In the genomic region with DNA sequence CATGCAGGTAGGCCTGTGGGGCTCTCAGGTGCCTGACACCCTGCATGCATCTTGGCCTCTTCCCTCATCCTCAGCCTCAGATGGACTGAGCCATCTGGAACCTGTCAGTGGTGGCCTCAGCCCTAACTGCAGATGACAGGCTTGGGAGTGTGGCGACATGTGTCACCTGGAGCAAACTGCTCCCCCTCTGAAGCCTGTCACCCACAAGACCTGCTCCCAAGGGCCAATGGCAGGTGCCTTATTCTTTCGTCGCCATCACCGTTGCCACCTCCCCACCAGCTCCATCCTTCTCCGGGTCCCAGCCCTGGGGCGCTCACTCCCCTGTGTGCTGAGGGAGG, we compare ENCODE assay signal across 20 cellular contexts. TPM values are rescaled to one million over a fixed set of nuclear protein-coding genes. Genes with fewer than 3 reads are reported as not detected.
DNase-seq lines count a peak whose midpoint lies in the region; ATAC-seq and TF ChIP-seq lines count a peak whose summit lies in the region.
"Had no signal": no experiment of that assay in that cellular context is flagged by ENCODE, and none has a peak within 500 bp of the region (broad histone marks: within the 10 kb centered on the region; RNA-seq: fewer than 3 reads in every experiment).

No MANE protein-coding gene starts in this region.

- H4K8ac ChIP-seq in trophoblast cell (ENCODE audit: low read depth, low read length), result no peak overlapping the region

- no peak overlapping the region for H3K4me3 ChIP-seq in H7 (ENCODE audit: insufficient read depth, low read depth, low read length)
- H3K4me3 ChIP-seq in lower lobe of right lung, result no peak overlapping the region
- H3K4me3 ChIP-seq in aorta (ENCODE audit: low read length in 2 of 2), result no peak overlapping the region
- H3K4me3 ChIP-seq in trophoblast cell (ENCODE audit: low read depth, low read length), result no peak overlapping the region

- no peak overlapping the region for H2AK5ac ChIP-seq in trophoblast cell (ENCODE audit: low read length)

- H3K79me2 ChIP-seq in trophoblast cell (ENCODE audit: control insufficient read depth, insufficient read depth, low read length, poor library complexity), result no peaks in the 10 kb centered on the region

- H3K9me3 Mint-ChIP-seq in brain, result no peaks in the 10 kb centered on the region
- H3K9me3 Mint-ChIP-seq: CD8-positive, alpha-beta T cell had no signal

- H3K4me3 Mint-ChIP-seq in brain, result no peak overlapping the region
- H3K4me3 Mint-ChIP-seq: CD8-positive, alpha-beta T cell had no signal

- H2BK12ac ChIP-seq in trophoblast cell (ENCODE audit: low read length), result no peak overlapping the region

- H3K9ac ChIP-seq in trophoblast cell (ENCODE audit: low read length), result no peak overlapping the region

- intact Hi-C loops in lower lobe of right lung (cut with DNase I), result no loop called here
- intact Hi-C loops in aorta (cut with DNase I), result loop anchor here in 1 of 2 donors (10.0 kb wide), 1 partner anchor 236 kb away; a partner anchor contains a TSS

- H2BK5ac ChIP-seq in trophoblast cell (ENCODE audit: low read depth, low read length, poor library complexity), result no peak overlapping the region

- H4K91ac ChIP-seq in trophoblast cell (ENCODE audit: low read depth, low read length), result no peak overlapping the region

- H4K12ac ChIP-seq in trophoblast cell (ENCODE audit: low read depth, low read length), result no peak overlapping the region

- H3K27ac ChIP-seq in lower lobe of right lung (no peak overlapping the region), aorta (ENCODE audit: low read depth in 1 of 2, low read length in 2 of 2) (no peak overlapping the region), trophoblast cell (ENCODE audit: low read depth, low read length) (no peak overlapping the region)
- H3K27ac ChIP-seq: C4-2B had no signal

- no peak overlapping the region for H2AFZ ChIP-seq in trophoblast cell (ENCODE audit: insufficient read depth, low read length, poor library complexity)

- no peak overlapping the region for H3K23ac ChIP-seq in trophoblast cell (ENCODE audit: low read length)

- no peak overlapping the region for H3K14ac ChIP-seq in trophoblast cell (ENCODE audit: low read length)

- H3K36me3 Mint-ChIP-seq in brain, result no peaks in the 10 kb centered on the region
- H3K36me3 Mint-ChIP-seq: CD8-positive, alpha-beta T cell had no signal

- no peaks in the 10 kb centered on the region for H3K79me1 ChIP-seq in trophoblast cell (ENCODE audit: low read length)

- peak overlapping the region in 3 of 5 experiments; percentile 45 to 72 (median 57) for H3K27ac Mint-ChIP-seq in brain
- H3K27ac Mint-ChIP-seq: CD8-positive, alpha-beta T cell had no signal

- no peak overlapping the region for H2BK120ac ChIP-seq in trophoblast cell (ENCODE audit: insufficient read depth, low read length, poor library complexity)

- H3K36me3 ChIP-seq in H7 (replicated peaks; ENCODE audit: control insufficient read depth, insufficient read depth, low read length), result no peaks in the 10 kb centered on the region
- H3K36me3 ChIP-seq in lower lobe of right lung, result no peaks in the 10 kb centered on the region
- no peaks in the 10 kb centered on the region for H3K36me3 ChIP-seq in aorta (ENCODE audit: control insufficient read depth in 1 of 2, insufficient read depth in 2 of 2, low read length in 1 of 2)
- no peaks in the 10 kb centered on the region for H3K36me3 ChIP-seq in trophoblast cell (ENCODE audit: control insufficient read depth in 1 of 2, insufficient read depth in 2 of 2, low read length in 2 of 2)

- ATAC-seq in lower lobe of right lung (no peak), aorta (ENCODE audit: low FRiP score) (no peak), GM18505 (IDR thresholded peaks at IDR 0.05; ENCODE audit: unreplicated experiment) (no peak), GM21737 (IDR thresholded peaks at IDR 0.05; ENCODE audit: unreplicated experiment) (no peak)
- ATAC-seq: CD8-positive, alpha-beta T cell had no signal

- peak; percentile 26 for DNase-seq in H7
- DNase-seq in lower lobe of right lung, result peak; percentile 33
- peak; percentile 33 to 60 for DNase-seq in aorta
- no peak for DNase-seq in trophoblast cell
- DNase-seq: Caco-2; CD8-positive, alpha-beta T cell; GDM1; KG1; MM.1S; NCI-H1417; NCI-H1694; NCI-H2029 treated with DMSO at 0.1 percent for 48 hours; NCI-H526 treated with DMSO at 0.1 percent for 48 hours; RPMI8226; SHP77 had no signal

- H3K27me3 Mint-ChIP-seq in brain, result peaks cover 2% of the 10 kb centered on the region

- TF ChIP-seq POLR2A in GM18505 (IDR thresholded peaks at IDR 0.05; ENCODE audit: borderline replicate concordance, extremely low read depth, insufficient read depth, insufficient read length), result no peak

- H3K4ac ChIP-seq in trophoblast cell (ENCODE audit: low read depth, low read length), result no peak overlapping the region

- H3K9me3 ChIP-seq in lower lobe of right lung, result no peaks in the 10 kb centered on the region
- H3K9me3 ChIP-seq in aorta (ENCODE audit: control insufficient read depth, low read length), result no peaks in the 10 kb centered on the region
- H3K9me3 ChIP-seq in trophoblast cell (ENCODE audit: insufficient read depth, low read depth, low read length), result peaks cover 4% of the 10 kb centered on the region
- H3K9me3 ChIP-seq: Caco-2 had no signal

- H3K4me2 ChIP-seq in trophoblast cell (ENCODE audit: low read length), result no peak overlapping the region

- TF ChIP-seq CTCF in brain (conservative IDR thresholded peaks at IDR 0.05) (no peak), lower lobe of right lung (IDR thresholded peaks at IDR 0.05) (no peak)

- H3K4me1 Mint-ChIP-seq in brain, result peaks cover 33% of the 10 kb centered on the region

- H3K18ac ChIP-seq in trophoblast cell (ENCODE audit: low read length), result no peak overlapping the region

- H3K27me3 ChIP-seq in H7 (ENCODE audit: control insufficient read depth, insufficient read depth, low read length) (peaks cover 18% of the 10 kb centered on the region), lower lobe of right lung (ENCODE audit: low read depth) (peaks cover 25% of the 10 kb centered on the region), aorta (ENCODE audit: control insufficient read depth in 1 of 2, insufficient read depth in 2 of 2, low read length in 1 of 2) (no peaks in the 10 kb centered on the region), trophoblast cell (ENCODE audit: insufficient read depth, low read length) (peaks cover 26% of the 10 kb centered on the region)

- WGBS in aorta, 2 donors, result 90 to 93% methylated on average over 6 of the region's 6 CpGs
- WGBS in trophoblast cell (ENCODE audit: extremely low coverage, insufficient coverage, insufficient read length), result no CpG with 5 or more reads among the region's 6 CpGs

- H3K4me1 ChIP-seq in lower lobe of right lung (peaks cover 5% of the 10 kb centered on the region), aorta (ENCODE audit: control insufficient read depth in 1 of 2, insufficient read depth in 2 of 2, low read length in 2 of 2) (no peaks in the 10 kb centered on the region), trophoblast cell (ENCODE audit: control insufficient read depth in 1 of 2, insufficient read depth in 2 of 2, low read length in 2 of 2) (peaks cover 4% of the 10 kb centered on the region in 2 experiments)

RNA-seq across cellular contexts. Expression of a gene that starts 3.6 kb away (rescaled TPM):
- total RNA-seq in H7 (2014; rRNA removed; shearing (Covaris generic)), result 28.4 and 36.0 TPM in 2 replicates
- polyA plus RNA-seq in brain (ENCODE audit: insufficient read depth, low read depth, low replicate concordance) (290 TPM), aorta (10 to 100 TPM; 26.9 to 63.3 TPM)
- total RNA-seq in lower lobe of right lung (9.3 TPM), aorta (10 to 100 TPM; 32.5 to 41.5 TPM)
- polyA plus RNA-seq in trophoblast cell (2013), result 1.5 TPM in 2 replicates

RNA-seq across cellular contexts. Expression of a gene that starts 12.6 kb away (rescaled TPM):
- total RNA-seq in H7 (2014; rRNA removed; shearing (Covaris generic)), result 3.7 and 7.3 TPM in 2 replicates
- 46.2 TPM for polyA plus RNA-seq in brain (ENCODE audit: insufficient read depth, low read depth, low replicate concordance)
- 2.8 TPM for total RNA-seq in lower lobe of right lung
- 1 to 10 TPM in 1 of 2 donors, not detected in 1; 3.6 TPM for total RNA-seq in aorta
- polyA plus RNA-seq in aorta, result 10 to 100 TPM in 1 of 2 donors, 1 to 10 TPM in 1; 8.1 to 29.7 TPM
- polyA plus RNA-seq in trophoblast cell (2013), result 0.05 TPM in 1 of 2 replicates, not detected in the other
- total RNA-seq: HT1080 had no signal

RNA-seq across cellular contexts. Expression of a gene that starts 49.8 kb away (rescaled TPM):
- total RNA-seq in H7 (2014; rRNA removed; shearing (Covaris generic)), result 6.2 and 6.7 TPM in 2 replicates
- 0.53 TPM for polyA plus RNA-seq in brain (ENCODE audit: insufficient read depth, low read depth, low replicate concordance)
- 13.5 TPM for total RNA-seq in lower lobe of right lung
- 1 to 10 TPM; 2.3 to 5.6 TPM for total RNA-seq in aorta
- 1 to 10 TPM; 1.1 to 7.8 TPM for polyA plus RNA-seq in aorta
- 6.7 and 6.8 TPM in 2 replicates for polyA plus RNA-seq in trophoblast cell (2013)
- total RNA-seq: CD8-positive, alpha-beta T cell had no signal

Comparison
In these comparisons a context has a peak if more than half of its experiments do, and no peak if none do; other contexts are left out.
1. DNase-seq: peak in H7 (single experiment), lower lobe of right lung (single experiment) and aorta (2 of 2); none in trophoblast cell (0 of 2).